Comparison of ENCODE assay signal across 14 cellular contexts in the genomic region with DNA sequence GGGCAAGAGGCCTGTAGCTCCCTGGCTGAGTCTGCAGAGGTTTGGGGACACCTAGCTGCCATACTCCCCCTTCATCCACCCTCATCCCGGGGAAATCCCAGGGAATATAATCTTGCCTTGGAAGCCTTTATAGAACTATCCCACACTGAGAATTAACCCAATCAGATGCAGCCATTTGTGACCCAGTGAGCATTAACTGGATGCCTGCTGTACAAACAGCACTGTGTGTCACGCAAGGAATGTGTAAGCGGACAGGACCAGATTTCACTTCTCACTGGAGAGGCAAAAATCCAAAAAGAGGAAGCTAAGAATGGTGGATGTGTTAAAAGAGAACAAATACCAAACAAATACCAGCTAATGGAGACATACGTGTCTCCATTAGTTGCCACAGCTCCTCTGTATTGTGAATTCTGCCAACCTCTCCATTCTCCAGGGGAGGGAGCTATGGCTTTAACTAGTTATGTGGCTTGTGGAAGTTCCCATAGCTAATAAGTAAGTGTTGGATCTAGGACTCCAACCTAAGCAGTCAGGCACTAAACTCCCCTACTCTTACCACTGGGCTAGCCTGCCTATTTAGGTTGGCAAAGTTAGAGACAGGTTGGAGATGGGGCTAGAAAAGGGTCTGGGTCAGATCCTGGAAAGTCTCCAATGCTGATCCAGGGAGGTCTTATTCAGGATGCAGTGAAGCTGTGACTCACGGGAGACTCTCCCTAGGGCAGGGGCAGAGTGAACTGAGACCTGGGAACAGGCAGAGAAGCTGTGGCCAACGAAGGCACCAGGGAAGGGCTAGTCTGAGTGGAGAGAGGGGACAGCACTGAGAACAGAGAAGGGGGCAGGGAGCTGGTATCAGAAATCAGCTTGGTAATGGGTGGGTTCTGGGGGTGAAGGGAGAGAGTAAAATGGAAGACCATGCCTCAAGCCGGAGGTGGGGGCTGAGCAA.
DNase-seq lines count a peak whose midpoint lies in the region; ATAC-seq and TF ChIP-seq lines count a peak whose summit lies in the region.
"Had no signal": no experiment of that assay in that cellular context is flagged by ENCODE, and none has a peak within 500 bp of the region (broad histone marks: within the 10 kb centered on the region; RNA-seq: fewer than 3 reads in every experiment).

No MANE protein-coding gene starts in this region.

- no peaks in the 10 kb centered on the region for H3K4me1 ChIP-seq in MM.1S (ENCODE audit: low read length)
- H3K4me1 ChIP-seq: sigmoid colon had no signal

- no peaks in the 10 kb centered on the region for H3K79me2 ChIP-seq in MM.1S (ENCODE audit: low read length)

- no peaks in the 10 kb centered on the region for H3F3A ChIP-seq in MM.1S (ENCODE audit: insufficient read depth, low read length)

- no peaks in the 10 kb centered on the region for H4K20me1 ChIP-seq in MM.1S (ENCODE audit: insufficient read depth, low read length)

- H3K27me3 Mint-ChIP-seq in memory B cell = peaks cover 36% of the 10 kb centered on the region
- peaks cover 46% of the 10 kb centered on the region for H3K27me3 Mint-ChIP-seq in activated naive CD8-positive, alpha-beta T cell treated with anti-CD3 and anti-CD28 coated beads, Interleukin-2, amount 50 U/mL, for 24 hours

- H3K27ac ChIP-seq in MM.1S (ENCODE audit: low read length) = no peak overlapping the region

- no peaks in the 10 kb centered on the region for H3K36me3 Mint-ChIP-seq in memory B cell
- H3K36me3 Mint-ChIP-seq in activated naive CD8-positive, alpha-beta T cell treated with anti-CD3 and anti-CD28 coated beads, Interleukin-2, amount 50 U/mL, for 24 hours (ENCODE audit: low read depth) = no peaks in the 10 kb centered on the region
- H3K36me3 Mint-ChIP-seq: activated naive CD4-positive, alpha-beta T cell treated with anti-CD3 and anti-CD28 coated beads, Interleukin-2, amount 50 U/mL, for 72 hours; CD8-positive, alpha-beta T cell had no signal

- H3K36me3 ChIP-seq in MM.1S (replicated peaks; ENCODE audit: insufficient read depth, low read length) = no peaks in the 10 kb centered on the region
- H3K36me3 ChIP-seq: sigmoid colon had no signal

- no peaks in the 10 kb centered on the region for H3K9me2 ChIP-seq in MM.1S (replicated peaks; ENCODE audit: insufficient read depth, low read length)

- H3K4me3 Mint-ChIP-seq in memory B cell = no peak overlapping the region
- H3K4me3 Mint-ChIP-seq in activated naive CD8-positive, alpha-beta T cell treated with anti-CD3 and anti-CD28 coated beads, Interleukin-2, amount 50 U/mL, for 24 hours = no peak overlapping the region
- H3K4me3 Mint-ChIP-seq: activated B cell treated with CpG ODN at 0.5 μM for 24 hours; CD8-positive, alpha-beta T cell had no signal

- H3K9me3 Mint-ChIP-seq in memory B cell = peaks cover 2% of the 10 kb centered on the region
- H3K9me3 Mint-ChIP-seq in activated naive CD8-positive, alpha-beta T cell treated with anti-CD3 and anti-CD28 coated beads, Interleukin-2, amount 50 U/mL, for 24 hours = peaks cover 4% of the 10 kb centered on the region
- H3K9me3 Mint-ChIP-seq: activated naive CD4-positive, alpha-beta T cell treated with anti-CD3 and anti-CD28 coated beads, Interleukin-2, amount 50 U/mL, for 72 hours; CD8-positive, alpha-beta T cell had no signal

- no peaks in the 10 kb centered on the region for H3K9me3 ChIP-seq in MM.1S (replicated peaks; ENCODE audit: insufficient read depth, low read length)
- H3K9me3 ChIP-seq: sigmoid colon had no signal

- no peak overlapping the region for H2AFZ ChIP-seq in MM.1S (ENCODE audit: low read length)

- DNase-seq in CD1c-positive myeloid dendritic cell (ENCODE audit: extremely low spot score) (peak; percentile 74), NB4 (ENCODE audit: low read depth) (peak; percentile 22), choroid plexus epithelial cell (ENCODE audit: low read depth) (peak; percentile 12), memory B cell (ENCODE audit: low spot score in 2 of 2) (no peak), NCI-H146 treated with DMSO at 0.1 percent for 48 hours (lab: John Stamatoyannopoulos, UW; ENCODE audit: unreplicated experiment) (no peak), MM.1S (no peak)
- no peak for DNase-seq in activated naive CD8-positive, alpha-beta T cell treated with anti-CD3 and anti-CD28 coated beads, Interleukin-2, amount 50 U/mL, for 24 hours
- DNase-seq: activated B cell treated with CpG ODN at 0.5 μM for 24 hours; NK-92 treated with Interleukin-12 subunit alpha and Interleukin-12 subunit beta, amount 100 ng/mL, for 24 hours; sigmoid colon had no signal

- TF ChIP-seq CTCF in NB4 (IDR thresholded peaks at IDR 0.05; ENCODE audit: low read depth, low read length) (no peak), choroid plexus epithelial cell (conservative IDR thresholded peaks at IDR 0.05; ENCODE audit: low read depth, low read length) (peak; percentile 7), MM.1S (IDR thresholded peaks at IDR 0.05; ENCODE audit: low read length) (no peak)

- no peak overlapping the region for H3K9ac ChIP-seq in MM.1S (ENCODE audit: low read length)

- ATAC-seq in memory B cell (ENCODE audit: low read depth) = peak; percentile 24
- ATAC-seq in HG03108 (IDR thresholded peaks at IDR 0.05; ENCODE audit: unreplicated experiment) = no peak
- ATAC-seq in activated naive CD8-positive, alpha-beta T cell treated with anti-CD3 and anti-CD28 coated beads, Interleukin-2, amount 50 U/mL, for 24 hours = no peak
- ATAC-seq: activated naive CD4-positive, alpha-beta T cell treated with anti-CD3 and anti-CD28 coated beads, Interleukin-2, amount 50 U/mL, for 72 hours; CD8-positive, alpha-beta T cell; GM12878 had no signal

- no peak overlapping the region for H3K4me2 ChIP-seq in MM.1S (ENCODE audit: low read depth, low read length)

- H3K27ac Mint-ChIP-seq in memory B cell = no peak overlapping the region
- no peak overlapping the region for H3K27ac Mint-ChIP-seq in activated naive CD8-positive, alpha-beta T cell treated with anti-CD3 and anti-CD28 coated beads, Interleukin-2, amount 50 U/mL, for 24 hours
- H3K27ac Mint-ChIP-seq: activated B cell treated with CpG ODN at 0.5 μM for 24 hours; activated naive CD4-positive, alpha-beta T cell treated with anti-CD3 and anti-CD28 coated beads, Interleukin-2, amount 50 U/mL, for 72 hours; CD8-positive, alpha-beta T cell had no signal

- H3K4me1 Mint-ChIP-seq in memory B cell = no peaks in the 10 kb centered on the region
- H3K4me1 Mint-ChIP-seq in activated naive CD8-positive, alpha-beta T cell treated with anti-CD3 and anti-CD28 coated beads, Interleukin-2, amount 50 U/mL, for 24 hours = no peaks in the 10 kb centered on the region
- H3K4me1 Mint-ChIP-seq: activated B cell treated with CpG ODN at 0.5 μM for 24 hours had no signal

- H3K4me3 ChIP-seq in NB4 (ENCODE audit: low read depth, low read length) = no peak overlapping the region
- no peak overlapping the region for H3K4me3 ChIP-seq in choroid plexus epithelial cell (ENCODE audit: low read depth, low read length)
- H3K4me3 ChIP-seq in MM.1S (ENCODE audit: low read length) = no peak overlapping the region
- H3K4me3 ChIP-seq: GM12878, sigmoid colon had no signal

- TF ChIP-seq POLR2A in NB4 (IDR thresholded peaks at IDR 0.05; ENCODE audit: extremely low read depth, insufficient read length) = no peak

- H3K27me3 ChIP-seq in MM.1S (replicated peaks; ENCODE audit: insufficient read depth, low read length) = no peaks in the 10 kb centered on the region

Comparison
In these comparisons a context has a peak if more than half of its experiments do, and no peak if none do; other contexts are left out.
1. DNase-seq: peak in CD1c-positive myeloid dendritic cell (single experiment), NB4 (single experiment) and choroid plexus epithelial cell (single experiment); none in memory B cell (0 of 2), NCI-H146 treated with DMSO at 0.1 percent for 48 hours (single experiment), MM.1S (single experiment) and activated naive CD8-positive, alpha-beta T cell treated with anti-CD3 and anti-CD28 coated beads, Interleukin-2, amount 50 U/mL, for 24 hours (single experiment).